16 cellular contexts compared by ENCODE assay signal in genomic region chr1:85606414-85606800, GRCh38. TPM values are rescaled to one million over a fixed set of nuclear protein-coding genes. Genes with fewer than 3 reads are reported as not detected.
DNase-seq lines count a peak whose midpoint lies in the region; TF ChIP-seq lines count a peak whose summit lies in the region.
"Had no signal": no experiment of that assay in that cellular context is flagged by ENCODE, and none has a peak within 500 bp of the region (broad histone marks: within the 10 kb centered on the region; RNA-seq: fewer than 3 reads in every experiment).

No MANE protein-coding gene starts in this region.

- H3K4me3 ChIP-seq in cardiac fibroblast (replicated peaks in 1 of 2; ENCODE audit: low read depth in 2 of 2, low read length in 2 of 2) (no peak overlapping the region), mesodermal cell (ENCODE audit: extremely low read depth, insufficient read depth, low read length, poor library complexity, severe bottlenecking) (no peak overlapping the region)
- H3K4me3 ChIP-seq: transverse colon had no signal

- H3K4me1 Mint-ChIP-seq in T-helper 2 cell treated with Interferon-gamma antibody and Interleukin-4, amounts not matched to agents 5 μg/mL and 100 μg/mL, for 36 hours (ENCODE audit: low read depth) = no peaks in the 10 kb centered on the region
- H3K4me1 Mint-ChIP-seq: B cell had no signal

- no peaks in the 10 kb centered on the region for H3K36me3 Mint-ChIP-seq in T-helper 2 cell treated with Interferon-gamma antibody and Interleukin-4, amounts not matched to agents 5 μg/mL and 100 μg/mL, for 36 hours (ENCODE audit: low read depth)

- no peaks in the 10 kb centered on the region for H3K36me3 ChIP-seq in mesodermal cell (ENCODE audit: control insufficient read depth, insufficient read depth, low read length)
- H3K36me3 ChIP-seq: transverse colon had no signal

- in situ Hi-C loops in KBM-7 (cut with MboI; ENCODE audit: low pct_unique_long_range_greater_than_20kb, low sequenced_read_pairs) = no loop called here

- DNase-seq in EH (ENCODE audit: low read depth) (peak; percentile 28), LHCN-M2 (ENCODE audit: low read depth) (peak; percentile 35), cardiac fibroblast (ENCODE audit: low read depth in 2 of 2) (no peak), retina (no peak), KBM-7 (no peak), Kasumi-1 (lab: John Stamatoyannopoulos, UW) (no peak)
- no peak for DNase-seq in T-helper 2 cell treated with Interferon-gamma antibody and Interleukin-4, amounts not matched to agents 5 μg/mL and 100 μg/mL, for 36 hours (ENCODE audit: low spot score)
- DNase-seq: DMS79; foreskin melanocyte; kidney; NCI-H1694; stimulated activated CD4-positive, alpha-beta T cell treated with anti-CD3 and anti-CD28 coated beads, Interleukin-2, amount 100 ng/mL, for 24 hours; transverse colon had no signal

- 76 to 94% methylated on average over 3 to 4 of the region's 4 CpGs for WGBS in mesodermal cell (ENCODE audit: insufficient coverage in 2 of 2), 2 experiments

- no peaks in the 10 kb centered on the region for H3K27me3 Mint-ChIP-seq in T-helper 2 cell treated with Interferon-gamma antibody and Interleukin-4, amounts not matched to agents 5 μg/mL and 100 μg/mL, for 36 hours (ENCODE audit: low read depth)
- H3K27me3 Mint-ChIP-seq: B cell had no signal

- TF ChIP-seq CTCF in cardiac fibroblast (IDR thresholded peaks at IDR 0.05; ENCODE audit: low read depth, low read length) = peak; percentile 12

- no peak overlapping the region for H3K4me3 Mint-ChIP-seq in T-helper 2 cell treated with Interferon-gamma antibody and Interleukin-4, amounts not matched to agents 5 μg/mL and 100 μg/mL, for 36 hours
- H3K4me3 Mint-ChIP-seq: activated T-helper 1 cell treated with anti-CD3 and anti-CD28 coated beads, Interleukin-12 subunit alpha, Interleukin-12 subunit beta, Interleukin-2, Interleukin-4 antibody, amounts not matched to agents 30 ng/mL and 10 ng/mL and 1 ng/mL, durations not matched to agents 14 hours and 24 hours and 36 hours; B cell had no signal

- H3K27ac Mint-ChIP-seq in T-helper 2 cell treated with Interferon-gamma antibody and Interleukin-4, amounts not matched to agents 5 μg/mL and 100 μg/mL, for 36 hours = no peak overlapping the region
- H3K27ac Mint-ChIP-seq: activated T-helper 1 cell treated with anti-CD3 and anti-CD28 coated beads, Interleukin-12 subunit alpha, Interleukin-12 subunit beta, Interleukin-2, Interleukin-4 antibody, amounts not matched to agents 30 ng/mL and 10 ng/mL and 1 ng/mL, durations not matched to agents 14 hours and 24 hours and 36 hours; B cell had no signal

- H3K9me3 Mint-ChIP-seq in T-helper 2 cell treated with Interferon-gamma antibody and Interleukin-4, amounts not matched to agents 5 μg/mL and 100 μg/mL, for 36 hours = no peaks in the 10 kb centered on the region
- H3K9me3 Mint-ChIP-seq: activated T-helper 1 cell treated with anti-CD3 and anti-CD28 coated beads, Interleukin-12 subunit alpha, Interleukin-12 subunit beta, Interleukin-2, Interleukin-4 antibody, amounts not matched to agents 30 ng/mL and 10 ng/mL and 1 ng/mL, durations not matched to agents 14 hours and 24 hours and 36 hours had no signal

- peaks cover 35% of the 10 kb centered on the region for H3K4me1 ChIP-seq in mesodermal cell (ENCODE audit: control insufficient read depth, insufficient read depth, low read length, poor library complexity, severe bottlenecking)

- H3K27ac ChIP-seq in mesodermal cell (ENCODE audit: low read depth, low read length, severe bottlenecking) = peak overlapping the region; percentile 94
- H3K27ac ChIP-seq: transverse colon had no signal

- H3K9me3 ChIP-seq in mesodermal cell (ENCODE audit: control insufficient read depth, low read length) = no peaks in the 10 kb centered on the region
- H3K9me3 ChIP-seq: transverse colon had no signal

RNA-seq across cellular contexts. Expression of gene CCN1, which starts 25.8 kb away (rescaled TPM):
- total RNA-seq in LHCN-M2 (2014; rRNA removed) = 23.1 and 28.7 TPM in 2 replicates
- 427 TPM for polyA plus RNA-seq in LHCN-M2 (2012)
- 311 TPM for polyA plus RNA-seq in mesodermal cell (2013, experiment 1 of 2)
- 252 TPM for polyA plus RNA-seq in mesodermal cell (2013, experiment 2 of 2)
- total RNA-seq: B cell had no signal

Comparison
In these comparisons a context has a peak if more than half of its experiments do, and no peak if none do; other contexts are left out.
1. DNase-seq: peak in EH (single experiment) and LHCN-M2 (single experiment); none in cardiac fibroblast (0 of 2), retina (single experiment), KBM-7 (single experiment), T-helper 2 cell treated with Interferon-gamma antibody and Interleukin-4, amounts not matched to agents 5 μg/mL and 100 μg/mL, for 36 hours (single experiment) and Kasumi-1 (0 of 2).